In the genomic region with DNA sequence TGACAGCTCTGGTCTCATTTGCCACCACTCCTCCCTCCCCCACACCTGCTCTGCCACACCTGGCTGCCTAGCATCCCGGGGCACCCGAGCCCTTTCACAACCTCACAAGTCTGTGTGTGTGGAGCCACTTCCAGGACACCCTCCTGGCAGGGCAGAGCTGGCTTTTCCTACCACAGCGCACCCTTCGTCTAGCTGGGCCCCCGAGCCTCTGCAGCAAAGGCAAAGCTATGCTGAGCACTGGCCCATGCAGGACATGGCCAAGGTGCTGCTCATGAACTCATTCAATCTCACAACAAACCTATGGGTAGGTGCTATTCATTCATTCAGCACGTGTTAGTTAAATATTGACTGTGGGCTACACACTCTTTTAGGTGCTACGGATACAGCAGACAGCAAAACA, we compare ENCODE assay signal across 19 cellular contexts. TPM values are rescaled to one million over a fixed set of nuclear protein-coding genes. Genes with fewer than 3 reads are reported as not detected.
DNase-seq lines count a peak whose midpoint lies in the region; ATAC-seq and TF ChIP-seq lines count a peak whose summit lies in the region.
"Had no signal": no experiment of that assay in that cellular context is flagged by ENCODE, and none has a peak within 500 bp of the region (broad histone marks: within the 10 kb centered on the region; RNA-seq: fewer than 3 reads in every experiment).

No MANE protein-coding gene starts in this region.

- DNase-seq in MCF 10A (ENCODE audit: unreplicated experiment) (no peak), breast epithelium (ENCODE audit: low spot score in 2 of 2) (no peak), left kidney (ENCODE audit: low read depth, low spot score) (peak; percentile 67), posterior vena cava (ENCODE audit: low spot score) (peak; percentile 72), upper lobe of left lung (peak; percentile 39 to 78), iPS-NIHi11 (ENCODE audit: low spot score) (no peak), pons (ENCODE audit: low spot score) (no peak)
- DNase-seq in stimulated activated CD4-positive, alpha-beta T cell treated with anti-CD3 and anti-CD28 coated beads, Interleukin-2, amount 100 ng/mL, for 24 hours, result no peak
- DNase-seq: GM23248, KBM-7, MV-4-11, NCI-H187, NCI-H2107, NCI-H345, NCI-H526 had no signal

- H3K27me3 ChIP-seq in breast epithelium (no peaks in the 10 kb centered on the region), upper lobe of left lung (no peaks in the 10 kb centered on the region)
- H3K27me3 ChIP-seq: SJSA1 had no signal

- H3K36me3 ChIP-seq in breast epithelium (no peaks in the 10 kb centered on the region), upper lobe of left lung (no peaks in the 10 kb centered on the region)
- H3K36me3 ChIP-seq: HAP-1, SJSA1 had no signal

- WGBS in upper lobe of left lung, 2 donors, result 67 to 89% methylated on average over 7 of the region's 7 CpGs

- POLR2A ChIA-PET in MCF 10A (lab: Yijun Ruan, JAX), result interaction anchor here (1.3 to 3.4 kb wide), 4 partner anchors 13 to 43 kb away, joined by 3 to 21 read pairs (median 6); a partner anchor contains a TSS

- no peaks in the 10 kb centered on the region for H3K9me3 ChIP-seq in breast epithelium
- H3K9me3 ChIP-seq in upper lobe of left lung, result no peaks in the 10 kb centered on the region
- H3K9me3 ChIP-seq: HAP-1, SJSA1 had no signal

- no peaks in the 10 kb centered on the region for H3K27me3 Mint-ChIP-seq in MCF 10A (ENCODE audit: insufficient read depth, unreplicated experiment)

- no peak overlapping the region for H3K4me3 ChIP-seq in breast epithelium
- no peak overlapping the region for H3K4me3 ChIP-seq in upper lobe of left lung
- H3K4me3 ChIP-seq: GM23248, HAP-1, SJSA1 had no signal

- BruUV-seq in MCF 10A (replicated peaks; lab: Mats Ljungman, UMichigan), result no TSS peak

- no peak overlapping the region for H3K27ac ChIP-seq in breast epithelium
- H3K27ac ChIP-seq in upper lobe of left lung, result no peak overlapping the region
- H3K27ac ChIP-seq: 22Rv1, GM23248, SJSA1 had no signal

- no peak for ATAC-seq in upper lobe of left lung (ENCODE audit: low FRiP score in 2 of 2)

- no peak overlapping the region for H3K4me3 Mint-ChIP-seq in MCF 10A (ENCODE audit: unreplicated experiment)
- H3K4me3 Mint-ChIP-seq: CD14-positive monocyte had no signal

- no peak for TF ChIP-seq EP300 in upper lobe of left lung (IDR thresholded peaks at IDR 0.05)

- TF ChIP-seq CTCF in MCF 10A (IDR thresholded peaks at IDR 0.05; ENCODE audit: unreplicated experiment) (no peak), breast epithelium (IDR thresholded peaks at IDR 0.05) (no peak), upper lobe of left lung (IDR thresholded peaks at IDR 0.05) (no peak)

- no peaks in the 10 kb centered on the region for H3K9me3 Mint-ChIP-seq in MCF 10A (ENCODE audit: unreplicated experiment)

- TF ChIP-seq POLR2A in breast epithelium (IDR thresholded peaks at IDR 0.05) (no peak), upper lobe of left lung (IDR thresholded peaks at IDR 0.05) (no peak)

- peaks cover 19% of the 10 kb centered on the region for H3K4me1 Mint-ChIP-seq in MCF 10A (ENCODE audit: insufficient read depth, unreplicated experiment)
- H3K4me1 Mint-ChIP-seq: CD14-positive monocyte had no signal

- H3K36me3 Mint-ChIP-seq in MCF 10A (ENCODE audit: insufficient read depth, unreplicated experiment), result peaks cover 7% of the 10 kb centered on the region
- H3K36me3 Mint-ChIP-seq: CD14-positive monocyte had no signal

- CTCF ChIA-PET in MCF 10A (lab: Yijun Ruan, JAX), result interaction anchor here (0.6 to 3.6 kb wide), 6 partner anchors 11 to 253 kb away, joined by 3 to 25 read pairs (median 6); no protein-coding TSS in a partner anchor

- H3K4me1 ChIP-seq in breast epithelium (peaks cover 10 to 15% of the 10 kb centered on the region in 2 donors), upper lobe of left lung (peaks cover 2 to 11% (median 7%) of the 10 kb centered on the region in 4 donors)
- H3K4me1 ChIP-seq: HAP-1 had no signal

- H3K27ac Mint-ChIP-seq in MCF 10A (ENCODE audit: low read depth, unreplicated experiment), result peak overlapping the region; percentile 61

- intact Hi-C loops in MCF 10A (cut with micrococcal nuclease), result no loop called here
- intact Hi-C loops in breast epithelium (cut with DNase I; ENCODE audit: low total_unique reads), result no loop called here
- intact Hi-C loops in posterior vena cava (cut with DNase I), result loop anchor here in 1 of 2 donors (5.0 kb wide), 1 partner anchor 35 kb away; no protein-coding TSS in a partner anchor

RNA-seq across cellular contexts. Expression of a gene that starts 43.4 kb away (rescaled TPM):
- 594 and 611 TPM in 2 replicates for total RNA-seq in MCF 10A (2022)
- total RNA-seq in breast epithelium, result 1,000 to 10,000 TPM in 2 of 3 donors, 100 to 1,000 TPM in 1; 752 to 1,562 (median 1,015) TPM
- 1,000 to 10,000 TPM in 1 of 2 donors, 100 to 1,000 TPM in 1; 445 to 1,411 TPM for total RNA-seq in posterior vena cava
- 1,000 to 10,000 TPM in 3 of 6 donors, 100 to 1,000 TPM in 3; 568 to 1,492 (median 904) TPM for total RNA-seq in upper lobe of left lung

Comparison
In these comparisons a context has a peak if more than half of its experiments do, and no peak if none do; other contexts are left out.
1. DNase-seq: peak in left kidney (single experiment), posterior vena cava (single experiment) and upper lobe of left lung (2 of 2); none in MCF 10A (single experiment), breast epithelium (0 of 2), stimulated activated CD4-positive, alpha-beta T cell treated with anti-CD3 and anti-CD28 coated beads, Interleukin-2, amount 100 ng/mL, for 24 hours (0 of 2), iPS-NIHi11 (single experiment) and pons (single experiment).